Comparison of ENCODE assay signal across 1 cellular context in genomic region chr18:12462242-12462641, GRCh38.
TF ChIP-seq lines count a peak whose summit lies in the region.

No MANE protein-coding gene starts in this region.

TF ChIP-seq in WTC11, 78 proteins besides CTCF, POLR2A, EP300 and RAD21 (continued from another document):
- no peak for TF ChIP-seq IRF2 (CRISPR knock-in tag; IDR thresholded peaks at IDR 0.05; ENCODE audit: borderline replicate concordance, low read depth)
- no peak for TF ChIP-seq ZNF263 (CRISPR knock-in tag; IDR thresholded peaks at IDR 0.05; ENCODE audit: low read depth)
- TF ChIP-seq, protein P1, sequence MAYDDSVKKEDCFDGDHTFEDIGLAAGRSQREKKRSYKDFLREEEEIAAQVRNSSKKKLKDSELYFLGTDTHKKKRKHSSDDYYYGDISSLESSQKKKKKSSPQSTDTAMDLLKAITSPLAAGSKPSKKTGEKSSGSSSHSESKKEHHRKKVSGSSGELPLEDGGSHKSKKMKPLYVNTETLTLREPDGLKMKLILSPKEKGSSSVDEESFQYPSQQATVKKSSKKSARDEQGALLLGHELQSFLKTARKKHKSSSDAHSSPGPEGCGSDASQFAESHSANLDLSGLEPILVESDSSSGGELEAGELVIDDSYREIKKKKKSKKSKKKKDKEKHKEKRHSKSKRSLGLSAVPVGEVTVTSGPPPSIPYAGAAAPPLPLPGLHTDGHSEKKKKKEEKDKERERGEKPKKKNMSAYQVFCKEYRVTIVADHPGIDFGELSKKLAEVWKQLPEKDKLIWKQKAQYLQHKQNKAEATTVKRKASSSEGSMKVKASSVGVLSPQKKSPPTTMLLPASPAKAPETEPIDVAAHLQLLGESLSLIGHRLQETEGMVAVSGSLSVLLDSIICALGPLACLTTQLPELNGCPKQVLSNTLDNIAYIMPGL (CRISPR knock-in tag; IDR thresholded peaks at IDR 0.05): no peak
- TF ChIP-seq, protein P2, sequence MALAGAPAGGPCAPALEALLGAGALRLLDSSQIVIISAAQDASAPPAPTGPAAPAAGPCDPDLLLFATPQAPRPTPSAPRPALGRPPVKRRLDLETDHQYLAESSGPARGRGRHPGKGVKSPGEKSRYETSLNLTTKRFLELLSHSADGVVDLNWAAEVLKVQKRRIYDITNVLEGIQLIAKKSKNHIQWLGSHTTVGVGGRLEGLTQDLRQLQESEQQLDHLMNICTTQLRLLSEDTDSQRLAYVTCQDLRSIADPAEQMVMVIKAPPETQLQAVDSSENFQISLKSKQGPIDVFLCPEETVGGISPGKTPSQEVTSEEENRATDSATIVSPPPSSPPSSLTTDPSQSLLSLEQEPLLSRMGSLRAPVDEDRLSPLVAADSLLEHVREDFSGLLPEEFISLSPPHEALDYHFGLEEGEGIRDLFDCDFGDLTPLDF (CRISPR knock-in tag; IDR thresholded peaks at IDR 0.05): no peak
- TF ChIP-seq ATF1 (CRISPR knock-in tag; IDR thresholded peaks at IDR 0.05): no peak
- TF ChIP-seq, protein P3, sequence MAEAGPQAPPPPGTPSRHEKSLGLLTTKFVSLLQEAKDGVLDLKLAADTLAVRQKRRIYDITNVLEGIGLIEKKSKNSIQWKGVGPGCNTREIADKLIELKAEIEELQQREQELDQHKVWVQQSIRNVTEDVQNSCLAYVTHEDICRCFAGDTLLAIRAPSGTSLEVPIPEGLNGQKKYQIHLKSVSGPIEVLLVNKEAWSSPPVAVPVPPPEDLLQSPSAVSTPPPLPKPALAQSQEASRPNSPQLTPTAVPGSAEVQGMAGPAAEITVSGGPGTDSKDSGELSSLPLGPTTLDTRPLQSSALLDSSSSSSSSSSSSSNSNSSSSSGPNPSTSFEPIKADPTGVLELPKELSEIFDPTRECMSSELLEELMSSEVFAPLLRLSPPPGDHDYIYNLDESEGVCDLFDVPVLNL (CRISPR knock-in tag; IDR thresholded peaks at IDR 0.05; ENCODE audit: borderline replicate concordance, low read depth): no peak
- no peak for TF ChIP-seq SMAD3 (CRISPR knock-in tag; IDR thresholded peaks at IDR 0.05; ENCODE audit: borderline replicate concordance)
- TF ChIP-seq, protein P4, sequence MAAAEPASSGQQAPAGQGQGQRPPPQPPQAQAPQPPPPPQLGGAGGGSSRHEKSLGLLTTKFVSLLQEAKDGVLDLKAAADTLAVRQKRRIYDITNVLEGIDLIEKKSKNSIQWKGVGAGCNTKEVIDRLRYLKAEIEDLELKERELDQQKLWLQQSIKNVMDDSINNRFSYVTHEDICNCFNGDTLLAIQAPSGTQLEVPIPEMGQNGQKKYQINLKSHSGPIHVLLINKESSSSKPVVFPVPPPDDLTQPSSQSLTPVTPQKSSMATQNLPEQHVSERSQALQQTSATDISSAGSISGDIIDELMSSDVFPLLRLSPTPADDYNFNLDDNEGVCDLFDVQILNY (CRISPR knock-in tag; IDR thresholded peaks at IDR 0.05): no peak
- TF ChIP-seq, protein P5, sequence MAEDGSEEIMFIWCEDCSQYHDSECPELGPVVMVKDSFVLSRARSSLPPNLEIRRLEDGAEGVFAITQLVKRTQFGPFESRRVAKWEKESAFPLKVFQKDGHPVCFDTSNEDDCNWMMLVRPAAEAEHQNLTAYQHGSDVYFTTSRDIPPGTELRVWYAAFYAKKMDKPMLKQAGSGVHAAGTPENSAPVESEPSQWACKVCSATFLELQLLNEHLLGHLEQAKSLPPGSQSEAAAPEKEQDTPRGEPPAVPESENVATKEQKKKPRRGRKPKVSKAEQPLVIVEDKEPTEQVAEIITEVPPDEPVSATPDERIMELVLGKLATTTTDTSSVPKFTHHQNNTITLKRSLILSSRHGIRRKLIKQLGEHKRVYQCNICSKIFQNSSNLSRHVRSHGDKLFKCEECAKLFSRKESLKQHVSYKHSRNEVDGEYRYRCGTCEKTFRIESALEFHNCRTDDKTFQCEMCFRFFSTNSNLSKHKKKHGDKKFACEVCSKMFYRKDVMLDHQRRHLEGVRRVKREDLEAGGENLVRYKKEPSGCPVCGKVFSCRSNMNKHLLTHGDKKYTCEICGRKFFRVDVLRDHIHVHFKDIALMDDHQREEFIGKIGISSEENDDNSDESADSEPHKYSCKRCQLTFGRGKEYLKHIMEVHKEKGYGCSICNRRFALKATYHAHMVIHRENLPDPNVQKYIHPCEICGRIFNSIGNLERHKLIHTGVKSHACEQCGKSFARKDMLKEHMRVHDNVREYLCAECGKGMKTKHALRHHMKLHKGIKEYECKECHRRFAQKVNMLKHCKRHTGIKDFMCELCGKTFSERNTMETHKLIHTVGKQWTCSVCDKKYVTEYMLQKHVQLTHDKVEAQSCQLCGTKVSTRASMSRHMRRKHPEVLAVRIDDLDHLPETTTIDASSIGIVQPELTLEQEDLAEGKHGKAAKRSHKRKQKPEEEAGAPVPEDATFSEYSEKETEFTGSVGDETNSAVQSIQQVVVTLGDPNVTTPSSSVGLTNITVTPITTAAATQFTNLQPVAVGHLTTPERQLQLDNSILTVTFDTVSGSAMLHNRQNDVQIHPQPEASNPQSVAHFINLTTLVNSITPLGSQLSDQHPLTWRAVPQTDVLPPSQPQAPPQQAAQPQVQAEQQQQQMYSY (CRISPR knock-in tag; IDR thresholded peaks at IDR 0.05): no peak
